ENCODE assay signal across 25 cellular contexts in the genomic region with DNA sequence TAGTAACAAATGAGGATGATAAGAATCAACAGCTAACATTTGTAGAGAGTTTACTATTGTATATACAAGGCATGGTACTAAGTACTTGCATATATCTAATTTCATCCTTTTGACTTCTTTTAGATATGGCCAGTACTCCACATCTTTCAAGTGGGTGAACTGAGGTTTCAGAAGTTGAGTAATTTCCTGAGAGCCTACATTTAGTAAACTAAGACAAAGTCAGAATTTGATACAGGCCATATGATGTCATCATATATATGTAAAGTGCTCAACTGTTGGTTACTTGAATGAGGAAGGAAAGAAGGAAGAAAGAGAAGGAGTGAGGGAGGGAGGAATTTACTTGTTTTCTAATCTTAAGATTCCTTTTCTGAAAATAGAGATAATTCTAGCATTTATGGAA. TPM values are rescaled to one million over a fixed set of nuclear protein-coding genes. Genes with fewer than 3 reads are reported as not detected.
"Had no signal": no experiment of that assay in that cellular context is flagged by ENCODE, and none has a peak within 500 bp of the region (broad histone marks: within the 10 kb centered on the region; RNA-seq: fewer than 3 reads in every experiment).

No MANE protein-coding gene starts in this region.

- H3K27me3 ChIP-seq: body of pancreas, esophagus squamous epithelium, heart left ventricle, testis, uterus had no signal

- H3K27ac ChIP-seq: body of pancreas, esophagus squamous epithelium, heart left ventricle, testis, uterus had no signal

- H3K36me3 Mint-ChIP-seq: activated naive CD4-positive, alpha-beta T cell treated with anti-CD3 and anti-CD28 coated beads, Interleukin-2, amount 10 ng/mL, durations not matched to agents 7 days and 5 days; memory B cell; natural killer cell treated with Interleukin-12 subunit alpha and Interleukin-12 subunit beta and Interleukin-15 and Interleukin-18, amount 100 ng/mL, for 72 hours had no signal

- H3K9me3 ChIP-seq: body of pancreas, esophagus squamous epithelium, heart left ventricle, testis, uterus had no signal

- H3K4me3 Mint-ChIP-seq: activated naive CD4-positive, alpha-beta T cell treated with anti-CD3 and anti-CD28 coated beads, Interleukin-2, amount 10 ng/mL, durations not matched to agents 7 days and 5 days; activated naive CD8-positive, alpha-beta T cell treated with anti-CD3 and anti-CD28 coated beads, Interleukin-2, amount 50 U/mL, for 24 hours; activated T-cell treated with anti-CD3 and anti-CD28 coated beads, Interleukin-2, amount 50 U/mL, for 4 hours; memory B cell; natural killer cell treated with Interleukin-12 subunit alpha and Interleukin-12 subunit beta and Interleukin-15 and Interleukin-18, amount 100 ng/mL, for 72 hours; T-helper 17 cell had no signal

- H3K4me1 ChIP-seq: body of pancreas, esophagus squamous epithelium, heart left ventricle, testis, uterus had no signal

- H3K4me1 Mint-ChIP-seq: activated naive CD4-positive, alpha-beta T cell treated with anti-CD3 and anti-CD28 coated beads, Interleukin-2, amount 10 ng/mL, durations not matched to agents 7 days and 5 days; activated naive CD8-positive, alpha-beta T cell treated with anti-CD3 and anti-CD28 coated beads, Interleukin-2, amount 50 U/mL, for 24 hours; memory B cell; T-helper 17 cell had no signal

- H3K36me3 ChIP-seq: esophagus squamous epithelium, heart left ventricle, uterus had no signal

- H3K4me3 ChIP-seq: body of pancreas, esophagus squamous epithelium, heart left ventricle, testis, uterus had no signal

- H3K27ac Mint-ChIP-seq: activated naive CD4-positive, alpha-beta T cell treated with anti-CD3 and anti-CD28 coated beads, Interleukin-2, amount 10 ng/mL, durations not matched to agents 7 days and 5 days; activated naive CD8-positive, alpha-beta T cell treated with anti-CD3 and anti-CD28 coated beads, Interleukin-2, amount 50 U/mL, for 24 hours; memory B cell; natural killer cell treated with Interleukin-12 subunit alpha and Interleukin-12 subunit beta and Interleukin-15 and Interleukin-18, amount 100 ng/mL, for 72 hours; T-helper 17 cell had no signal

- FAIRE-seq: keratinocyte had no signal

- DNase-seq: activated CD4-positive, alpha-beta T cell treated with anti-CD3 and anti-CD28 coated beads for 4 hours; activated CD4-positive, alpha-beta T cell treated with anti-CD3 and anti-CD28 coated beads, Interleukin-2, amount 50 U/mL, for 48 hours; activated CD4-positive, CD25-positive, alpha-beta regulatory T cell; activated CD8-positive, alpha-beta memory T cell treated with anti-CD3 and anti-CD28 coated beads, Interleukin-2, amount 50 U/mL, for 48 hours; activated effector memory CD4-positive, alpha-beta T cell treated with anti-CD3 and anti-CD28 coated beads, Interleukin-2, amount 50 U/mL, for 16 hours; activated naive CD4-positive, alpha-beta T cell treated with anti-CD3 and anti-CD28 coated beads, Interleukin-2, amount 10 ng/mL, durations not matched to agents 7 days and 5 days; activated naive CD8-positive, alpha-beta T cell treated with anti-CD3 and anti-CD28 coated beads, Interleukin-2, amount 50 U/mL, for 24 hours; activated T-cell treated with anti-CD3 and anti-CD28 coated beads, Interleukin-2, amount 50 U/mL, for 4 hours; body of pancreas; effector memory CD4-positive, alpha-beta T cell; esophagus squamous epithelium; heart left ventricle; left colon; stimulated activated CD4-positive, alpha-beta T cell treated with anti-CD3 and anti-CD28 coated beads, Interleukin-4, amount 100 ng/mL, for 1 hour; stimulated activated naive CD4-positive, alpha-beta T cell; T-helper 17 cell; testis; trophoblast cell; uterus had no signal

- H3K27me3 Mint-ChIP-seq: activated naive CD4-positive, alpha-beta T cell treated with anti-CD3 and anti-CD28 coated beads, Interleukin-2, amount 10 ng/mL, durations not matched to agents 7 days and 5 days; activated naive CD8-positive, alpha-beta T cell treated with anti-CD3 and anti-CD28 coated beads, Interleukin-2, amount 50 U/mL, for 24 hours; memory B cell; T-helper 17 cell had no signal

- H3K9me3 Mint-ChIP-seq: activated naive CD4-positive, alpha-beta T cell treated with anti-CD3 and anti-CD28 coated beads, Interleukin-2, amount 10 ng/mL, durations not matched to agents 7 days and 5 days; activated naive CD8-positive, alpha-beta T cell treated with anti-CD3 and anti-CD28 coated beads, Interleukin-2, amount 50 U/mL, for 24 hours; activated T-cell treated with anti-CD3 and anti-CD28 coated beads, Interleukin-2, amount 50 U/mL, for 4 hours had no signal

RNA-seq across cellular contexts. Expression of a gene that starts 52.8 kb away (rescaled TPM):
- total RNA-seq: activated CD8-positive, alpha-beta memory T cell treated with anti-CD3 and anti-CD28 coated beads for 36 hours; activated T-cell treated with anti-CD3 and anti-CD28 coated beads, Interleukin-2, amount 50 U/mL, for 4 hours; dermis microvascular lymphatic vessel endothelial cell; natural killer cell treated with Interleukin-12 subunit alpha and Interleukin-12 subunit beta and Interleukin-15 and Interleukin-18, amount 100 ng/mL, for 72 hours; renal cortical epithelial cell; T-helper 17 cell had no signal
- polyA plus RNA-seq: keratinocyte had no signal
